In the genomic region with DNA sequence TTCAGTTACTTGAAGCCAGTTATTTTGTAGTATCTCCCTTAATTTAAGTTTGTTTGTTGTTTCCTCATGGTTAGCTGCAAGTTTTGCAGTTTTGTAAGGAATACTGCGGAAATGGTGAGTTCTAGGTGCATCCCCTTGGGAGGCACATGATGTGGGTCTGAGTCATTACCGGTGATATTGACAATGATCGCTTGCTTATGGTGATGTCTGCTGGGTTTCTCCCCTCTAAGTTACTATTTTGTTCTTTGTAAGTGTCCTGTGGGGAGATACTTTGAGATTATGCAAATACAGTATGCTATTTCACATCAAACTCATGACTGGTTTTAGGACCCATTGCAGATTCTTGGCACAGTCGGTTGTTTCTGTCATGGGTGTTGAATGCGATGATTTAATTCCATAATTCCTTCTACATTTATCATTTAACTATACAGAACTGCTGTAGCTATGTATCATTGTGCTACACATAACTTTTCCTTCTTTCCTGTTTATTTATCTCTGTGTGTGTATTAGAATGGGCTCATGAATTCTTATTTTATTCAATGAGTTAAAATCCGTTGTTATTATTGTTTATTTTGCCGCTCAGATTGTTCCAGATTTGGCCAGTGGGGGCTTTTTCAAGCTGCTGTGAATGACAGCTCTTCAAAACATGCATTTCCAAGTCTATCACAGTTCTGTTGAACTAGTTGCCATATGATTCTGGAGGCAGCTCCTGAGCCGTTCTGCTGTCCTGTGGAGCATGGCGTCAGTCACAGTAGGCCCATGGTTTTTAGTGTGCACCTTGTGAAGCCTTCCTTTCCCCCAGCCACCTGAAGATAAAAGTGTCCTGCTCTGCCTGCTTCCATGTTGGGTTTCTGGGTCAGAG, we compare ENCODE assay signal across 9 cellular contexts.
DNase-seq lines count a peak whose midpoint lies in the region; ATAC-seq, FAIRE-seq and TF ChIP-seq lines count a peak whose summit lies in the region.
"Had no signal": no experiment of that assay in that cellular context is flagged by ENCODE, and none has a peak within 500 bp of the region (broad histone marks: within the 10 kb centered on the region; RNA-seq: fewer than 3 reads in every experiment).

No MANE protein-coding gene starts in this region.

- H2AFZ ChIP-seq in OCI-LY1 (ENCODE audit: low read length) = no peak overlapping the region

- peaks cover 71% of the 10 kb centered on the region for H3K4me1 ChIP-seq in OCI-LY1 (ENCODE audit: insufficient read depth, low read length, severe bottlenecking)

- H3K36me3 Mint-ChIP-seq in stimulated activated memory B cell treated with anti-CD40 and anti-IgM and Interleukin-4, amounts not matched to agents 10 μg/mL and 1 μg/mL and 100 μg/mL, for 72 hours = peaks cover 22% of the 10 kb centered on the region

- peak overlapping the region; percentile 97 for H3K27ac ChIP-seq in OCI-LY1 (ENCODE audit: low read depth, low read length, poor library complexity, severe bottlenecking)
- H3K27ac ChIP-seq: 22Rv1 had no signal

- H3K9ac ChIP-seq in OCI-LY1 (ENCODE audit: low read length) = peak overlapping the region; percentile 68

- DNase-seq in DMS79 treated with DMSO at 0.1 percent for 48 hours (lab: John Stamatoyannopoulos, UW) (peak; percentile 3), DMS79 (lab: John Stamatoyannopoulos, UW) (no peak), H54 (ENCODE audit: insufficient read length, low spot score) (peak; percentile 59), RPMI8226 (no peak), islet precursor cell (no peak)
- peak; percentile 48 for DNase-seq in effector CD4-positive, alpha-beta T cell

- TF ChIP-seq CTCF in OCI-LY1 (IDR thresholded peaks at IDR 0.05; ENCODE audit: low read length) = no peak

- no peaks in the 10 kb centered on the region for H3K27me3 ChIP-seq in OCI-LY1 (ENCODE audit: insufficient read depth, low read length)

- H3K4me3 Mint-ChIP-seq in stimulated activated memory B cell treated with anti-CD40 and anti-IgM and Interleukin-4, amounts not matched to agents 10 μg/mL and 1 μg/mL and 100 μg/mL, for 72 hours = peak overlapping the region; percentile 58

- H3K27ac Mint-ChIP-seq in stimulated activated memory B cell treated with anti-CD40 and anti-IgM and Interleukin-4, amounts not matched to agents 10 μg/mL and 1 μg/mL and 100 μg/mL, for 72 hours = peak overlapping the region; percentile 94

- H3K4me3 ChIP-seq in OCI-LY1 (ENCODE audit: low read depth, low read length, poor library complexity, severe bottlenecking) = peak overlapping the region; percentile 7

- H3K4me1 Mint-ChIP-seq in stimulated activated memory B cell treated with anti-CD40 and anti-IgM and Interleukin-4, amounts not matched to agents 10 μg/mL and 1 μg/mL and 100 μg/mL, for 72 hours = peaks cover 65% of the 10 kb centered on the region

- H3K79me2 ChIP-seq in OCI-LY1 (ENCODE audit: insufficient read depth, low read length) = peaks cover 28% of the 10 kb centered on the region

- FAIRE-seq in H54 (lab: Jason Lieb, UNC) = peak; percentile 98

- no peaks in the 10 kb centered on the region for H3K27me3 Mint-ChIP-seq in stimulated activated memory B cell treated with anti-CD40 and anti-IgM and Interleukin-4, amounts not matched to agents 10 μg/mL and 1 μg/mL and 100 μg/mL, for 72 hours

- no peaks in the 10 kb centered on the region for H3K9me2 ChIP-seq in OCI-LY1 (ENCODE audit: low read depth, low read length)

- H3K9me3 Mint-ChIP-seq in stimulated activated memory B cell treated with anti-CD40 and anti-IgM and Interleukin-4, amounts not matched to agents 10 μg/mL and 1 μg/mL and 100 μg/mL, for 72 hours = no peaks in the 10 kb centered on the region

- no peak for TF ChIP-seq POLR2A in H54 (IDR thresholded peaks at IDR 0.05; ENCODE audit: low read depth, low read length)

- ATAC-seq in stimulated activated memory B cell treated with anti-CD40 and anti-IgM and Interleukin-4, amounts not matched to agents 10 μg/mL and 1 μg/mL and 100 μg/mL, for 72 hours = peak; percentile 95

- H3K4me2 ChIP-seq in OCI-LY1 (ENCODE audit: low read length) = peak overlapping the region; percentile 32

- peaks cover 7% of the 10 kb centered on the region; the same call in 1 of the 2 replicates for H3F3A ChIP-seq in OCI-LY1 (ENCODE audit: insufficient read depth, low read length)

- H3K36me3 ChIP-seq in OCI-LY1 (ENCODE audit: insufficient read depth, low read length) = peaks cover 34% of the 10 kb centered on the region

- no peaks in the 10 kb centered on the region for H3K9me3 ChIP-seq in OCI-LY1 (ENCODE audit: low read length)

- H4K20me1 ChIP-seq in OCI-LY1 (ENCODE audit: insufficient read depth, low read length) = no peaks in the 10 kb centered on the region

Comparison
In these comparisons a context has a peak if more than half of its experiments do, and no peak if none do; other contexts are left out.
1. DNase-seq: peak in DMS79 treated with DMSO at 0.1 percent for 48 hours (single experiment), H54 (single experiment) and effector CD4-positive, alpha-beta T cell (single experiment); none in DMS79 (single experiment), RPMI8226 (single experiment) and islet precursor cell (single experiment).